ENCODE assay signal across 1 cellular context in genomic region chr6:166589786-166590574, GRCh38.
TF ChIP-seq lines count a peak whose summit lies in the region.

No MANE protein-coding gene starts in this region.

TF ChIP-seq in WTC11, 78 proteins besides CTCF, POLR2A, EP300 and RAD21 (continued from another document):
- TF ChIP-seq AFF4 (CRISPR knock-in tag; IDR thresholded peaks at IDR 0.05; ENCODE audit: borderline replicate concordance) = no peak
- TF ChIP-seq ZBTB21 (CRISPR knock-in tag; IDR thresholded peaks at IDR 0.05; ENCODE audit: borderline replicate concordance) = no peak
- no peak for TF ChIP-seq MYBL2 (CRISPR knock-in tag; IDR thresholded peaks at IDR 0.05)
- no peak for TF ChIP-seq ZNF138 (CRISPR knock-in tag; conservative IDR thresholded peaks at IDR 0.05)
- no peak for TF ChIP-seq ZNF281 (CRISPR knock-in tag; IDR thresholded peaks at IDR 0.05)
- TF ChIP-seq ETV6 (CRISPR knock-in tag; IDR thresholded peaks at IDR 0.05) = no peak
- no peak for TF ChIP-seq KAT7 (CRISPR knock-in tag; IDR thresholded peaks at IDR 0.05; ENCODE audit: borderline replicate concordance)
- TF ChIP-seq, protein P1, sequence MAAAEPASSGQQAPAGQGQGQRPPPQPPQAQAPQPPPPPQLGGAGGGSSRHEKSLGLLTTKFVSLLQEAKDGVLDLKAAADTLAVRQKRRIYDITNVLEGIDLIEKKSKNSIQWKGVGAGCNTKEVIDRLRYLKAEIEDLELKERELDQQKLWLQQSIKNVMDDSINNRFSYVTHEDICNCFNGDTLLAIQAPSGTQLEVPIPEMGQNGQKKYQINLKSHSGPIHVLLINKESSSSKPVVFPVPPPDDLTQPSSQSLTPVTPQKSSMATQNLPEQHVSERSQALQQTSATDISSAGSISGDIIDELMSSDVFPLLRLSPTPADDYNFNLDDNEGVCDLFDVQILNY (CRISPR knock-in tag; IDR thresholded peaks at IDR 0.05) = no peak
